ENCODE assay signal across 16 cellular contexts in the genomic region with DNA sequence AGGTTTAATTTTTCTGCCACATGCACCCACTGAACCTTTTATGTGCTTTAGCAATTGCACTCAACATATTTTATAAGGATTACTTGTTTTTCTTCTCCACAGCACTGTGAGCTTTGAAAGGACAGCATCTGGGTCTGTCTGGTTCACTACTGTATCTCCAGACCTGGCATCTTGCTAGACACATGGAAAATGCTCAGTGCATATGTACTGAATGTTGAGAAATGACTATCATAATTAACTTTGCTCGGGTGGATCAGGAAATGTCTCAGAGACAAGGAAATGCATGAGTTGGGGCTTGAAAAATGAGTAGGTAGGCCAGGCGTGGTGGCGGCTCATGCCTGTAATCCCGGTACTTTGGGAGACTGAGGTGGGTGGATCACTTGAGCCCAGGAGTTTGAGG. TPM values are rescaled to one million over a fixed set of nuclear protein-coding genes. Genes with fewer than 3 reads are reported as not detected.
A peak's percentile ranks its signal among the peaks of the same experiment; 100 is the strongest.
DNase-seq lines count a peak whose midpoint lies in the region; ATAC-seq and TF ChIP-seq lines count a peak whose summit lies in the region.
"Had no signal": no experiment of that assay in that cellular context is flagged by ENCODE, and none has a peak within 500 bp of the region (broad histone marks: within the 10 kb centered on the region; RNA-seq: fewer than 3 reads in every experiment).

No MANE protein-coding gene starts in this region.

- H3K4me3 ChIP-seq in PC-9 = no peak overlapping the region
- H3K4me3 ChIP-seq: spleen, suprapubic skin had no signal

- no peak overlapping the region for H2AFZ ChIP-seq in PC-9

- no peaks in the 10 kb centered on the region for H3K4me1 ChIP-seq in foreskin keratinocyte
- H3K4me1 ChIP-seq in PC-9 (replicated peaks; ENCODE audit: insufficient read depth) = no peaks in the 10 kb centered on the region
- H3K4me1 ChIP-seq: spleen, suprapubic skin had no signal

- CTCF ChIA-PET in PC-9 (lab: Charles Lee) = no interaction called here

- H3F3A ChIP-seq in PC-9 (ENCODE audit: insufficient read depth, low read depth) = peaks cover 3% of the 10 kb centered on the region; the same call in 1 of the 2 replicates

- no TSS peak for BruUV-seq in PC-9 (replicated peaks; lab: Mats Ljungman, UMichigan)

- H3K27ac ChIP-seq in foreskin keratinocyte (no peak overlapping the region), PC-9 (no peak overlapping the region)
- H3K27ac ChIP-seq: neutrophil, spleen, suprapubic skin had no signal

- no peak for ATAC-seq in foreskin keratinocyte
- ATAC-seq in left cardiac atrium = no peak
- ATAC-seq: HCT116 had no signal

- H3K4me2 ChIP-seq in PC-9 = no peak overlapping the region

- H4K20me1 ChIP-seq in PC-9 (ENCODE audit: insufficient read depth) = no peaks in the 10 kb centered on the region

- H3K27me3 ChIP-seq in foreskin keratinocyte (peaks cover 18% of the 10 kb centered on the region), PC-9 (ENCODE audit: insufficient read depth, low read depth) (no peaks in the 10 kb centered on the region)
- H3K27me3 ChIP-seq: neutrophil, spleen, suprapubic skin had no signal

- intact Hi-C loops in PC-9 (cut with micrococcal nuclease; ENCODE audit: unreplicated experiment) = no loop called here
- intact Hi-C loops in left cardiac atrium (cut with DNase I) = no loop called here

- TF ChIP-seq CTCF in foreskin keratinocyte (conservative IDR thresholded peaks at IDR 0.05) = no peak
- no peak for TF ChIP-seq CTCF in PC-9 (conservative IDR thresholded peaks at IDR 0.05)

- H3K79me2 ChIP-seq in PC-9 (ENCODE audit: low read depth) = no peaks in the 10 kb centered on the region; the same call in 1 of the 2 replicates

- POLR2A ChIA-PET in PC-9 (lab: Charles Lee; ENCODE audit: unreplicated experiment) = no interaction called here

- no peaks in the 10 kb centered on the region for H3K9me2 ChIP-seq in PC-9 (ENCODE audit: insufficient read depth)

- H3K9me3 ChIP-seq in PC-9 (ENCODE audit: insufficient read depth, low read depth) = no peaks in the 10 kb centered on the region
- H3K9me3 ChIP-seq: neutrophil, spleen, suprapubic skin had no signal

- no peaks in the 10 kb centered on the region for H3K36me3 ChIP-seq in PC-9 (ENCODE audit: low read depth)
- H3K36me3 ChIP-seq: neutrophil, spleen, suprapubic skin had no signal

- DNase-seq in NCI-H510A treated with DMSO at 0.1 percent for 48 hours (lab: John Stamatoyannopoulos, UW) = peak; percentile 11
- DNase-seq in NCI-H510A (lab: John Stamatoyannopoulos, UW) = no peak
- peak; percentile 1 for DNase-seq in GM04504 (ENCODE audit: low read depth)
- DNase-seq in NCI-H446 treated with DMSO at 0.1 percent for 48 hours (lab: John Stamatoyannopoulos, UW) = peak; percentile 4
- peak; percentile 10 to 25 for DNase-seq in foreskin keratinocyte
- no peak for DNase-seq in PC-9
- no peak for DNase-seq in AG08395 (ENCODE audit: low spot score)
- no peak for DNase-seq in left cardiac atrium
- DNase-seq: activated CD4-positive, alpha-beta T cell treated with anti-CD3 and anti-CD28 coated beads, Interleukin-2, amount 10 ng/mL, durations not matched to agents 24 days and 14 days; activated effector memory CD4-positive, alpha-beta T cell treated with Interleukin-2 at 50 U/mL for 16 hours; NCI-H2081 treated with DMSO at 0.1 percent for 48 hours; RPMI8226; spleen had no signal

RNA-seq across cellular contexts. Expression of a gene that starts 40.2 kb away (rescaled TPM):
- total RNA-seq in foreskin keratinocyte (0.03 and 0.04 TPM in 2 replicates), PC-9 (2021) (15.2 and 16.9 TPM in 2 replicates), left cardiac atrium (1 to 10 TPM; 2.8 to 3.8 TPM)
- polyA plus RNA-seq in foreskin keratinocyte = 0.02 TPM in 2 replicates

Comparison
In these comparisons a context has a peak if more than half of its experiments do, and no peak if none do; other contexts are left out.
1. DNase-seq: peak in NCI-H510A treated with DMSO at 0.1 percent for 48 hours (single experiment), GM04504 (single experiment), NCI-H446 treated with DMSO at 0.1 percent for 48 hours (single experiment) and foreskin keratinocyte (2 of 2); none in NCI-H510A (single experiment), PC-9 (0 of 2), AG08395 (single experiment) and left cardiac atrium (single experiment).